ENCODE assay signal across 8 cellular contexts in genomic region chr3:169148448-169149348, GRCh38.
DNase-seq lines count a peak whose midpoint lies in the region; ATAC-seq and TF ChIP-seq lines count a peak whose summit lies in the region.

No MANE protein-coding gene starts in this region.

- peaks cover 49% of the 10 kb centered on the region for H3K4me1 Mint-ChIP-seq in neural crest cell

- POLR2A ChIA-PET in GM10248 (lab: Yijun Ruan, JAX): no interaction called here

- H3K4me3 ChIP-seq in GM06990 (replicated peaks; ENCODE audit: low read depth, low read length): no peak overlapping the region

- no peaks in the 10 kb centered on the region; the same call in 1 of the 2 replicates for H3K27me3 ChIP-seq in GM06990 (replicated peaks; ENCODE audit: control insufficient read depth, insufficient read depth, low read length)

- CTCF ChIA-PET in GM10248 (lab: Yijun Ruan, JAX): interaction anchor here (0.8 to 5.4 kb wide), 26 partner anchors 9 to 603 kb away, joined by 3 to 69 read pairs (median 4); no protein-coding TSS in a partner anchor

- no peaks in the 10 kb centered on the region for H3K36me3 ChIP-seq in GM06990 (ENCODE audit: control insufficient read depth, insufficient read depth, low read length)

- H3K4me3 Mint-ChIP-seq in neural crest cell: peak overlapping the region; percentile 82

- no peaks in the 10 kb centered on the region for H3K36me3 Mint-ChIP-seq in neural crest cell (ENCODE audit: low read depth)

- no peak for TF ChIP-seq CTCF in GM06990 (IDR thresholded peaks at IDR 0.05; ENCODE audit: insufficient read depth, low read length, poor library complexity, severe bottlenecking)
- no peak for TF ChIP-seq CTCF in neural crest cell (conservative IDR thresholded peaks at IDR 0.05)
- no peak for TF ChIP-seq CTCF in GM10248 (IDR thresholded peaks at IDR 0.05; ENCODE audit: control extremely low read depth, extremely low read depth, low read depth, missing control alignments)

- no peak overlapping the region for H3K27ac Mint-ChIP-seq in neural crest cell (ENCODE audit: unreplicated experiment)

- ATAC-seq in HG03025 (IDR thresholded peaks at IDR 0.05; ENCODE audit: low FRiP score, unreplicated experiment): peak; percentile 6

- peaks cover 85% of the 10 kb centered on the region for H3K27me3 Mint-ChIP-seq in neural crest cell (ENCODE audit: low read depth)

- H3K9me3 Mint-ChIP-seq in neural crest cell: no peaks in the 10 kb centered on the region

- DNase-seq in GM06990 (ENCODE audit: extremely low read depth, insufficient read length) (peak; percentile 11), dermis blood vessel endothelial cell (peak; percentile 85), neural crest cell (ENCODE audit: low read depth, low spot score) (no peak), GM10248 (ENCODE audit: extremely low spot score) (no peak), GF-D8 (lab: John Stamatoyannopoulos, UW) (no peak), HuH-7.5 (ENCODE audit: low spot score) (no peak)
- no peak for DNase-seq in activated CD4-positive, alpha-beta T cell treated with anti-CD3 and anti-CD28 coated beads, Interleukin-2, amount 50 U/mL, for 48 hours

Comparison
In these comparisons a context has a peak if more than half of its experiments do, and no peak if none do; other contexts are left out.
1. DNase-seq: peak in GM06990 (single experiment) and dermis blood vessel endothelial cell (single experiment); none in neural crest cell (single experiment), activated CD4-positive, alpha-beta T cell treated with anti-CD3 and anti-CD28 coated beads, Interleukin-2, amount 50 U/mL, for 48 hours (0 of 2), GM10248 (single experiment), GF-D8 (single experiment) and HuH-7.5 (single experiment).